3 cellular contexts compared by ENCODE assay signal in genomic region chr3:197019021-197019420, GRCh38.
A peak's percentile ranks its signal among the peaks of the same experiment; 100 is the strongest.
TF ChIP-seq lines count a peak whose summit lies in the region.

No MANE protein-coding gene starts in this region.

TF ChIP-seq in SK-N-SH, 30 proteins besides CTCF, POLR2A, EP300 and RAD21:
- TF ChIP-seq FOXM1 (IDR thresholded peaks at IDR 0.05; ENCODE audit: low read depth), result no peak
- no peak for TF ChIP-seq TEAD4 (IDR thresholded peaks at IDR 0.05; ENCODE audit: borderline replicate concordance, insufficient read depth)
- no peak for TF ChIP-seq PBX3 (IDR thresholded peaks at IDR 0.05)
- no peak for TF ChIP-seq GABPA (IDR thresholded peaks at IDR 0.05; ENCODE audit: low read depth)
- no peak for TF ChIP-seq MXI1 (IDR thresholded peaks at IDR 0.05; ENCODE audit: low read depth, low read length)
- no peak for TF ChIP-seq CHD2 (IDR thresholded peaks at IDR 0.05; ENCODE audit: low read length, partially characterized antibody)
TF ChIP-seq in SK-N-SH: peak in this region for 0.

TF ChIP-seq in SK-N-SH treated with all-trans-retinoic acid at 6 μM for 48 hours, 23 proteins besides CTCF, POLR2A, EP300 and RAD21:
- TF ChIP-seq TSHZ2 (CRISPR knock-in tag; IDR thresholded peaks at IDR 0.05), result no peak
- TF ChIP-seq PPARA (CRISPR knock-in tag; IDR thresholded peaks at IDR 0.05; ENCODE audit: borderline replicate concordance), result no peak
- TF ChIP-seq ARNTL (CRISPR knock-in tag; IDR thresholded peaks at IDR 0.05; ENCODE audit: borderline replicate concordance, low read depth), result no peak
- TF ChIP-seq ISL1 (CRISPR knock-in tag; IDR thresholded peaks at IDR 0.05), result no peak
- TF ChIP-seq POU6F1 (CRISPR knock-in tag; IDR thresholded peaks at IDR 0.05; ENCODE audit: borderline replicate concordance, low read depth), result no peak
- TF ChIP-seq TOX (CRISPR knock-in tag; IDR thresholded peaks at IDR 0.05; ENCODE audit: borderline replicate concordance), result no peak
- TF ChIP-seq ZNF565 (CRISPR knock-in tag; conservative IDR thresholded peaks at IDR 0.05; ENCODE audit: low read depth), result no peak
- no peak for TF ChIP-seq RARB (CRISPR knock-in tag; IDR thresholded peaks at IDR 0.05)
- TF ChIP-seq BACH2 (CRISPR knock-in tag; IDR thresholded peaks at IDR 0.05; ENCODE audit: borderline replicate concordance), result no peak
- TF ChIP-seq ESRRG (CRISPR knock-in tag; IDR thresholded peaks at IDR 0.05), result no peak
- no peak for TF ChIP-seq TCF4 (CRISPR knock-in tag; IDR thresholded peaks at IDR 0.05; ENCODE audit: borderline replicate concordance)
- no peak for TF ChIP-seq ZC3H10 (CRISPR knock-in tag; IDR thresholded peaks at IDR 0.05)
- TF ChIP-seq SNAI2 (CRISPR knock-in tag; IDR thresholded peaks at IDR 0.05), result no peak
- no peak for TF ChIP-seq CREB5 (CRISPR knock-in tag; IDR thresholded peaks at IDR 0.05; ENCODE audit: low read depth)
- TF ChIP-seq ZFP30 (CRISPR knock-in tag; IDR thresholded peaks at IDR 0.05), result no peak
- TF ChIP-seq OSR1 (CRISPR knock-in tag; IDR thresholded peaks at IDR 0.05), result no peak
- TF ChIP-seq ZNF8 (CRISPR knock-in tag; IDR thresholded peaks at IDR 0.05), result no peak
- TF ChIP-seq CSRNP3 (CRISPR knock-in tag; IDR thresholded peaks at IDR 0.05), result no peak
- TF ChIP-seq GLIS3 (CRISPR knock-in tag; IDR thresholded peaks at IDR 0.05), result no peak
- no peak for TF ChIP-seq ZFP3 (CRISPR knock-in tag; IDR thresholded peaks at IDR 0.05)
TF ChIP-seq in SK-N-SH treated with all-trans-retinoic acid at 6 μM for 48 hours: peak in this region for 0.

TF ChIP-seq in endothelial cell of umbilical vein, 7 proteins besides CTCF, POLR2A, EP300 and RAD21:
- TF ChIP-seq EZH2 (IDR thresholded peaks at IDR 0.05; ENCODE audit: borderline replicate concordance, low read depth, low read length, severe bottlenecking) (peak; percentile 1), GATA2 (IDR thresholded peaks at IDR 0.05; ENCODE audit: insufficient read depth, insufficient read length, low read depth, low read length) (no peak), POLR2AphosphoS5 (IDR thresholded peaks at IDR 0.05; ENCODE audit: insufficient read depth, low read depth, low read length) (no peak)
